ENCODE assay signal across 14 cellular contexts in the genomic region with DNA sequence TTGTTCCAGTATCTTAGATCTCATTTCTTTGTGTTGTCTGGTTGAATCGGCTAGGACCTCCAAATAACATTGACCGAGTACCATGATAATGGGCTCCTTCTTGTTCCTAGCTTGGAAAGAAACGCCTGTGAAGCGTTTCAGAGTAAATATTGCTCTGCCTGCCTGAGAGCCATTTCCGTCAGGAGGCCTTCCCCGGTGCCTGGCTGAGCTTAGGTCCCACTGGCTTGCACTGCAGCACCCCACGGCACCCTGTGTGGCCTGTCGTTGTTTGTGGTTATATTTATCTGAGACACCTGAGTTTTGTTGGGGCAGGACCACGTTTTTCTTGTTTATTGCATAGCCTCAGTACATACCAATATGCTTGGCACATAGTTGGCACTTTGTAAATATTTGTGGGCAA. TPM values are rescaled to one million over a fixed set of nuclear protein-coding genes. Genes with fewer than 3 reads are reported as not detected.
DNase-seq lines count a peak whose midpoint lies in the region; ATAC-seq and TF ChIP-seq lines count a peak whose summit lies in the region.
"Had no signal": no experiment of that assay in that cellular context is flagged by ENCODE, and none has a peak within 500 bp of the region (broad histone marks: within the 10 kb centered on the region; RNA-seq: fewer than 3 reads in every experiment).

No MANE protein-coding gene starts in this region.

- TF ChIP-seq EP300 in transverse colon (IDR thresholded peaks at IDR 0.05; ENCODE audit: low read depth), result no peak

- H3K4me3 ChIP-seq in ascending aorta (no peak overlapping the region), transverse colon (no peak overlapping the region), colonic mucosa (no peak overlapping the region)
- H3K4me3 ChIP-seq: vagina had no signal

- H3K4me1 Mint-ChIP-seq in IgD-negative memory B cell (peaks cover 2 to 20% (median 7%) of the 10 kb centered on the region in 3 donors), mesothelial cell of epicardium (peaks cover 25% of the 10 kb centered on the region)

- H3K4me3 Mint-ChIP-seq in IgD-negative memory B cell (peak overlapping the region in 1 of 4 donors; percentile 85), mesothelial cell of epicardium (no peak overlapping the region)
- H3K4me3 Mint-ChIP-seq: H9, naive B cell had no signal

- peaks cover 2% of the 10 kb centered on the region for H3K36me3 Mint-ChIP-seq in IgD-negative memory B cell
- no peaks in the 10 kb centered on the region for H3K36me3 Mint-ChIP-seq in mesothelial cell of epicardium
- H3K36me3 Mint-ChIP-seq: naive B cell had no signal

- H3K9me3 Mint-ChIP-seq in IgD-negative memory B cell (no peaks in the 10 kb centered on the region), mesothelial cell of epicardium (no peaks in the 10 kb centered on the region)
- H3K9me3 Mint-ChIP-seq: H9, naive B cell had no signal

- H3K27me3 Mint-ChIP-seq in IgD-negative memory B cell, result no peaks in the 10 kb centered on the region
- H3K27me3 Mint-ChIP-seq in mesothelial cell of epicardium (ENCODE audit: low read depth), result no peaks in the 10 kb centered on the region
- H3K27me3 Mint-ChIP-seq: naive B cell had no signal

- intact Hi-C loops in ascending aorta (cut with DNase I) (no loop called here), transverse colon (cut with DNase I; ENCODE audit: low total_unique reads) (no loop called here), colonic mucosa (cut with DNase I) (no loop called here)

- no peak for TF ChIP-seq POLR2A in transverse colon (IDR thresholded peaks at IDR 0.05)

- H3K27ac ChIP-seq in ascending aorta (peak overlapping the region; percentile 49 to 50), transverse colon (peak overlapping the region in 3 of 4 donors; percentile 8 to 24 (median 8)), colonic mucosa (no peak overlapping the region)

- H3K9ac ChIP-seq in colonic mucosa (ENCODE audit: low read depth in 2 of 2, low read length in 2 of 2), result no peak overlapping the region

- H3K9me3 ChIP-seq in ascending aorta (no peaks in the 10 kb centered on the region), transverse colon (no peaks in the 10 kb centered on the region), colonic mucosa (no peaks in the 10 kb centered on the region)
- H3K9me3 ChIP-seq: vagina had no signal

- TF ChIP-seq CTCF in ascending aorta (IDR thresholded peaks at IDR 0.05), result no peak
- TF ChIP-seq CTCF in mesothelial cell of epicardium (IDR thresholded peaks at IDR 0.05; ENCODE audit: unreplicated experiment), result no peak
- no peak for TF ChIP-seq CTCF in transverse colon (IDR thresholded peaks at IDR 0.05)
- no peak for TF ChIP-seq CTCF in colonic mucosa (IDR thresholded peaks at IDR 0.05)

- ATAC-seq in GM19463 (IDR thresholded peaks at IDR 0.05; ENCODE audit: unreplicated experiment), result no peak

- H3K27me3 ChIP-seq in ascending aorta, result no peaks in the 10 kb centered on the region
- H3K27me3 ChIP-seq in transverse colon, result no peaks in the 10 kb centered on the region
- H3K27me3 ChIP-seq in colonic mucosa, result no peaks in the 10 kb centered on the region
- H3K27me3 ChIP-seq: vagina had no signal

- in situ Hi-C loops in transverse colon (cut with MboI; ENCODE audit: low pct_ligation_motif_present in 1 of 4, low pct_unique_long_range_greater_than_20kb in 1 of 4, low sequenced_read_pairs in 3 of 4), result no loop called here

- H3K4me1 ChIP-seq in ascending aorta, result peaks cover 10 to 39% of the 10 kb centered on the region in 2 donors
- H3K4me1 ChIP-seq in transverse colon, result peaks cover 10 to 38% (median 19%) of the 10 kb centered on the region in 4 donors
- H3K4me1 ChIP-seq in colonic mucosa, result peaks cover 5% of the 10 kb centered on the region

- peak overlapping the region in 2 of 3 donors; percentile 29 to 31 for H3K27ac Mint-ChIP-seq in IgD-negative memory B cell
- H3K27ac Mint-ChIP-seq in mesothelial cell of epicardium, result peak overlapping the region; percentile 73
- H3K27ac Mint-ChIP-seq: H9, naive B cell had no signal

- 64 to 67% methylated on average over 5 to 9 of the region's 9 CpGs for WGBS in transverse colon (ENCODE audit: low coverage in 1 of 2), 2 donors

- no peaks in the 10 kb centered on the region for H3K36me3 ChIP-seq in ascending aorta
- no peaks in the 10 kb centered on the region for H3K36me3 ChIP-seq in transverse colon
- H3K36me3 ChIP-seq in colonic mucosa, result no peaks in the 10 kb centered on the region
- H3K36me3 ChIP-seq: vagina had no signal

- DNase-seq in ascending aorta (ENCODE audit: low spot score in 2 of 2), result no peak
- no peak for DNase-seq in mesothelial cell of epicardium (ENCODE audit: low spot score in 2 of 2, unreplicated experiment in 2 of 2)
- no peak for DNase-seq in transverse colon
- no peak for DNase-seq in colonic mucosa
- no peak for DNase-seq in stimulated activated naive CD4-positive, alpha-beta T cell (lab: John Stamatoyannopoulos, UW)
- DNase-seq: activated CD4-positive, alpha-beta T cell treated with anti-CD3 and anti-CD28 coated beads, Interleukin-2, amount 50 U/mL, for 48 hours; amniotic stem cell; H9; hippocampal formation; naive B cell; NCI-H2171 treated with DMSO at 0.1 percent for 48 hours had no signal

RNA-seq across cellular contexts. Expression of a gene that starts 17.8 kb away (rescaled TPM):
- polyA plus RNA-seq in IgD-negative memory B cell, result 2.3 TPM
- total RNA-seq in ascending aorta (31.7 TPM), mesothelial cell of epicardium (54.6 to 57.3 TPM (median 56.7 TPM) in 3 replicates), transverse colon (10 to 100 TPM; 28.0 to 59.9 (median 34.2) TPM), colonic mucosa (10 to 100 TPM; 29.6 to 30.8 TPM)
